ENCODE assay signal across 10 cellular contexts in genomic region chr4:6271701-6272465, GRCh38. TPM values are rescaled to one million over a fixed set of nuclear protein-coding genes. Genes with fewer than 3 reads are reported as not detected.
DNase-seq lines count a peak whose midpoint lies in the region; ATAC-seq and TF ChIP-seq lines count a peak whose summit lies in the region.
"Had no signal": no experiment of that assay in that cellular context is flagged by ENCODE, and none has a peak within 500 bp of the region (broad histone marks: within the 10 kb centered on the region; RNA-seq: fewer than 3 reads in every experiment).

No MANE protein-coding gene starts in this region.

- H3K4me3 ChIP-seq in lung (no peak overlapping the region), testis (no peak overlapping the region)

- ATAC-seq in lung (ENCODE audit: insufficient read depth, low FRiP score) (no peak), HG03097 (IDR thresholded peaks at IDR 0.05; ENCODE audit: low FRiP score, unreplicated experiment) (no peak), GM18907 (IDR thresholded peaks at IDR 0.05; ENCODE audit: unreplicated experiment) (no peak)

- H3K27ac ChIP-seq in caudate nucleus (ENCODE audit: low read depth, low read length): peak overlapping the region; percentile 67
- peak overlapping the region; percentile 12 to 86 for H3K27ac ChIP-seq in lung (ENCODE audit: low read depth in 1 of 2, low read length in 1 of 2)
- peak overlapping the region; percentile 67 to 76 for H3K27ac ChIP-seq in testis
- H3K27ac ChIP-seq: epithelial cell of prostate had no signal

- no peak for TF ChIP-seq POLR2A in testis (IDR thresholded peaks at IDR 0.05)

- H3K27me3 ChIP-seq in lung (ENCODE audit: control insufficient read depth, insufficient read depth): no peaks in the 10 kb centered on the region
- H3K27me3 ChIP-seq in testis: no peaks in the 10 kb centered on the region

- H3K4me1 ChIP-seq in lung (ENCODE audit: control insufficient read depth in 2 of 2, insufficient read depth in 2 of 2, low read length in 2 of 2) (peaks cover 4 to 44% of the 10 kb centered on the region in 2 donors), testis (peaks cover 66% of the 10 kb centered on the region)

- H3K9me3 ChIP-seq in lung (ENCODE audit: control insufficient read depth in 2 of 2, insufficient read depth in 1 of 2, low read length in 1 of 2) (no peaks in the 10 kb centered on the region), testis (no peaks in the 10 kb centered on the region)

- intact Hi-C loops in testis (cut with DNase I; ENCODE audit: low total_unique reads): no loop called here

- TF ChIP-seq CTCF in lung (IDR thresholded peaks at IDR 0.05; ENCODE audit: control extremely low read depth, extremely low read depth) (no peak), testis (IDR thresholded peaks at IDR 0.05) (no peak)

- peak; percentile 23 for DNase-seq in M059J (ENCODE audit: low read depth)
- DNase-seq in caudate nucleus (lab: John Stamatoyannopoulos, UW): peak in 1 of 61 donors; percentile 74
- peak; percentile 82 for DNase-seq in lung (ENCODE audit: low spot score)
- DNase-seq in testis: peak; percentile 52
- DNase-seq in iPS-NIHi11 (ENCODE audit: low spot score): no peak
- DNase-seq: NCI-H1436, SHP77 treated with DMSO at 0.1 percent for 48 hours had no signal

- WGBS in lung, 2 donors: 58 to 78% methylated on average over 15 of the region's 15 CpGs
- 46 to 54% methylated on average over 9 to 15 of the region's 15 CpGs for WGBS in testis, 2 donors

- H3K36me3 ChIP-seq in lung (ENCODE audit: control insufficient read depth in 2 of 2, insufficient read depth in 2 of 2, low read length in 2 of 2) (no peaks in the 10 kb centered on the region), testis (ENCODE audit: low read depth, missing control alignments) (no peaks in the 10 kb centered on the region)

RNA-seq across cellular contexts. Expression of gene WFS1, which starts 2.2 kb away (rescaled TPM):
- total RNA-seq in M059J (2014; rRNA removed; shearing (Covaris generic)): 40.8 and 56.7 TPM in 2 replicates
- 10 to 100 TPM; 28.6 to 76.0 TPM for total RNA-seq in lung
- 10 to 100 TPM; 26.5 to 31.7 TPM for polyA plus RNA-seq in lung
- 100 to 1,000 TPM; 124 to 202 TPM for total RNA-seq in testis
- polyA plus RNA-seq in testis (ENCODE audit: insufficient read depth, low read depth, low replicate concordance): 80.4 TPM
